ENCODE assay signal across 9 cellular contexts in genomic region chr3:148075829-148076716, GRCh38.
DNase-seq lines count a peak whose midpoint lies in the region; ATAC-seq, FAIRE-seq and TF ChIP-seq lines count a peak whose summit lies in the region.
"Had no signal": no experiment of that assay in that cellular context is flagged by ENCODE, and none has a peak within 500 bp of the region (broad histone marks: within the 10 kb centered on the region; RNA-seq: fewer than 3 reads in every experiment).

No MANE protein-coding gene starts in this region.

- peaks cover 6% of the 10 kb centered on the region for H3K36me3 Mint-ChIP-seq in neural progenitor cell
- no peaks in the 10 kb centered on the region for H3K36me3 Mint-ChIP-seq in stimulated activated memory B cell treated with anti-CD40 and anti-IgM and Interleukin-4, amounts not matched to agents 10 μg/mL and 1 μg/mL and 100 μg/mL, for 72 hours

- no peak overlapping the region for H4K8ac ChIP-seq in H1 (ENCODE audit: extremely low read depth, insufficient read depth, low read length)

- H3K4ac ChIP-seq in H1 (replicated peaks; ENCODE audit: insufficient read length, low read depth, low read length): no peak overlapping the region

- TF ChIP-seq POLR2A in H1 (IDR thresholded peaks at IDR 0.05; ENCODE audit: control extremely low read depth in 1 of 2, low read depth in 2 of 2, low read length in 2 of 2): no peak

- CTCF ChIA-PET in H1 (lab: Charles Lee; ENCODE audit: partially characterized antibody): interaction anchor here (0.5 to 3.7 kb wide), 20 partner anchors 11 to 1776 kb away, joined by 3 to 26 read pairs (median 4); no protein-coding TSS in a partner anchor

- TF ChIP-seq EP300 in H1 (IDR thresholded peaks at IDR 0.05; ENCODE audit: borderline replicate concordance in 1 of 2, low read depth in 2 of 2, low read length in 2 of 2): no peak

- no peaks in the 10 kb centered on the region for H3K27me3 Mint-ChIP-seq in neural progenitor cell (ENCODE audit: insufficient read depth, low read depth)
- H3K27me3 Mint-ChIP-seq in stimulated activated memory B cell treated with anti-CD40 and anti-IgM and Interleukin-4, amounts not matched to agents 10 μg/mL and 1 μg/mL and 100 μg/mL, for 72 hours: no peaks in the 10 kb centered on the region

- H3K9ac ChIP-seq in H1 (replicated peaks in 1 of 4; ENCODE audit: extremely low read depth in 1 of 4, low read depth in 3 of 4, low read length in 3 of 4) (no peak overlapping the region), neural progenitor cell (no peak overlapping the region)

- H3K4me3 Mint-ChIP-seq in neural progenitor cell: peak overlapping the region; percentile 67
- no peak overlapping the region for H3K4me3 Mint-ChIP-seq in stimulated activated memory B cell treated with anti-CD40 and anti-IgM and Interleukin-4, amounts not matched to agents 10 μg/mL and 1 μg/mL and 100 μg/mL, for 72 hours

- in situ Hi-C loops in GM13977 (cut with MboI; ENCODE audit: low pct_unique_long_range_greater_than_20kb, low sequenced_read_pairs, unreplicated experiment): no loop called here

- H3K23me2 ChIP-seq in H1 (ENCODE audit: low read depth, low read length): no peaks in the 10 kb centered on the region

- peaks cover 71% of the 10 kb centered on the region for H3K4me1 Mint-ChIP-seq in neural progenitor cell
- no peaks in the 10 kb centered on the region for H3K4me1 Mint-ChIP-seq in stimulated activated memory B cell treated with anti-CD40 and anti-IgM and Interleukin-4, amounts not matched to agents 10 μg/mL and 1 μg/mL and 100 μg/mL, for 72 hours

- peak; percentile 84 to 90 for TF ChIP-seq RAD21 in H1 (IDR thresholded peaks at IDR 0.05 in 1 of 2, conservative IDR thresholded peaks at IDR 0.05 in 1 of 2; ENCODE audit: low read depth in 2 of 2, low read length in 2 of 2)

- FAIRE-seq in H1 (lab: Jason Lieb, UNC): peak; percentile 85
- FAIRE-seq: colon had no signal

- ATAC-seq in stimulated activated memory B cell treated with anti-CD40 and anti-IgM and Interleukin-4, amounts not matched to agents 10 μg/mL and 1 μg/mL and 100 μg/mL, for 72 hours: no peak
- ATAC-seq in HG02763 (IDR thresholded peaks at IDR 0.05; ENCODE audit: unreplicated experiment): no peak

- peaks cover 13% of the 10 kb centered on the region for H3F3A ChIP-seq in neural progenitor cell (ENCODE audit: low read depth)

- no peaks in the 10 kb centered on the region for H3K9me3 Mint-ChIP-seq in neural progenitor cell
- no peaks in the 10 kb centered on the region for H3K9me3 Mint-ChIP-seq in stimulated activated memory B cell treated with anti-CD40 and anti-IgM and Interleukin-4, amounts not matched to agents 10 μg/mL and 1 μg/mL and 100 μg/mL, for 72 hours

- H2BK5ac ChIP-seq in H1 (ENCODE audit: low read depth, low read length): no peak overlapping the region

- no peak overlapping the region for H3K4me3 ChIP-seq in H1 (ENCODE audit: extremely low read depth in 1 of 4, insufficient read depth in 2 of 4, low read depth in 3 of 4, low read length in 4 of 4)
- H3K4me3 ChIP-seq in neural progenitor cell: no peak overlapping the region

- POLR2A ChIA-PET in H1 (lab: Charles Lee; ENCODE audit: partially characterized antibody): no interaction called here

- no peaks in the 10 kb centered on the region for H3K9me3 ChIP-seq in H1 (ENCODE audit: insufficient read depth in 2 of 2, low read depth in 1 of 2, low read length in 1 of 2)
- H3K9me3 ChIP-seq in neural progenitor cell (ENCODE audit: low read depth): no peaks in the 10 kb centered on the region

- no peaks in the 10 kb centered on the region for H3K79me2 ChIP-seq in H1 (ENCODE audit: control insufficient read depth in 1 of 2, insufficient read depth in 2 of 2, low read length in 2 of 2)
- no peaks in the 10 kb centered on the region for H3K79me2 ChIP-seq in neural progenitor cell (ENCODE audit: low read depth)

- H2BK15ac ChIP-seq in H1 (ENCODE audit: low read length): no peak overlapping the region

- H3K27ac ChIP-seq in H1 (ENCODE audit: low read depth, low read length): no peak overlapping the region
- H3K27ac ChIP-seq in neural progenitor cell: no peak overlapping the region

- H2AFZ ChIP-seq in H1 (ENCODE audit: low read length): no peak overlapping the region
- H2AFZ ChIP-seq in neural progenitor cell (replicated peaks): peak overlapping the region; percentile 32

- H2AK5ac ChIP-seq in H1 (ENCODE audit: low read depth, low read length): no peak overlapping the region

- H3K56ac ChIP-seq in H1 (replicated peaks; ENCODE audit: insufficient read length, low read depth, low read length): no peak overlapping the region

- H3K4me1 ChIP-seq in H1 (replicated peaks in 1 of 4; ENCODE audit: control insufficient read depth in 3 of 4, insufficient read depth in 4 of 4, low read length in 3 of 4) (no peaks in the 10 kb centered on the region; a peak in 1 of 7 replicates), neural progenitor cell (peaks cover 12% of the 10 kb centered on the region)

- H3K23ac ChIP-seq in H1 (ENCODE audit: insufficient read length): no peak overlapping the region

- no peaks in the 10 kb centered on the region for H3K79me1 ChIP-seq in H1 (ENCODE audit: low read depth, low read length)

- H4K91ac ChIP-seq in H1 (replicated peaks; ENCODE audit: insufficient read length, low read length): no peak overlapping the region

- H2BK120ac ChIP-seq in H1 (replicated peaks; ENCODE audit: low read depth, low read length): no peak overlapping the region

- H4K20me1 ChIP-seq in H1 (replicated peaks in 1 of 2; ENCODE audit: control insufficient read depth in 1 of 2, insufficient read depth in 2 of 2, low read length in 2 of 2) (no peaks in the 10 kb centered on the region), neural progenitor cell (ENCODE audit: low read depth) (no peaks in the 10 kb centered on the region)

- no peaks in the 10 kb centered on the region for H3K27me3 ChIP-seq in H1 (replicated peaks in 1 of 4; ENCODE audit: control insufficient read depth in 3 of 4, extremely low read depth in 1 of 4, insufficient read depth in 3 of 4, low read length in 3 of 4)
- no peaks in the 10 kb centered on the region for H3K27me3 ChIP-seq in neural progenitor cell

- 56% methylated on average over 5 of the region's 5 CpGs; no CpG with 5 or more reads in 1 of the 2 experiments for WGBS in H1 (ENCODE audit: extremely low coverage in 1 of 2, insufficient coverage in 1 of 2, insufficient read length in 1 of 2, insufficient replicate concordance in 2 of 2, low coverage in 1 of 2, low lambda C conversion rate in 2 of 2, missing lambda C conversion rate in 1 of 2), 2 experiments

- no peak overlapping the region for H3K18ac ChIP-seq in H1 (ENCODE audit: extremely low read depth, low read length)

- H4K5ac ChIP-seq in H1 (ENCODE audit: insufficient read length, low read depth, low read length): no peak overlapping the region

- no peak overlapping the region for H2BK12ac ChIP-seq in H1 (ENCODE audit: low read depth, low read length)

- H2BK20ac ChIP-seq in H1 (ENCODE audit: low read length): no peak overlapping the region

- DNase-seq in A172 (ENCODE audit: low spot score) (peak; percentile 65), GM13977 (ENCODE audit: low spot score) (no peak), NCI-H774 (lab: John Stamatoyannopoulos, UW) (peak; percentile 44), H1 (ENCODE audit: low read depth in 1 of 2, low spot score in 2 of 2) (peak in 1 of 2 experiments; percentile 7), neural progenitor cell (ENCODE audit: low spot score) (peak; percentile 76)
- no peak for DNase-seq in activated CD4-positive, alpha-beta T cell treated with anti-CD3 and anti-CD28 coated beads, Interleukin-2, amount 50 U/mL, for 1 hour

- peak overlapping the region; percentile 95 for H3K27ac Mint-ChIP-seq in neural progenitor cell
- H3K27ac Mint-ChIP-seq in stimulated activated memory B cell treated with anti-CD40 and anti-IgM and Interleukin-4, amounts not matched to agents 10 μg/mL and 1 μg/mL and 100 μg/mL, for 72 hours: no peak overlapping the region

- H3K36me3 ChIP-seq in H1 (ENCODE audit: control insufficient read depth in 2 of 4, insufficient read depth in 4 of 4, low read length in 3 of 4) (no peaks in the 10 kb centered on the region), neural progenitor cell (no peaks in the 10 kb centered on the region)

- TF ChIP-seq CTCF in GM13977 (IDR thresholded peaks at IDR 0.05; ENCODE audit: extremely low read depth, insufficient read depth, missing control alignments) (peak; percentile 22), H1 (IDR thresholded peaks at IDR 0.05; ENCODE audit: control extremely low read depth in 1 of 3, insufficient read depth in 1 of 3, low read depth in 1 of 3, low read length in 3 of 3) (peak in 2 of 3 experiments; percentile 65 to 73; a peak in 3 of 4 replicates), neural progenitor cell (IDR thresholded peaks at IDR 0.05) (peak; percentile 85)

- no peak overlapping the region for H3K4me2 ChIP-seq in H1 (ENCODE audit: insufficient read depth in 1 of 2, low read depth in 2 of 2, low read length in 2 of 2)
- H3K4me2 ChIP-seq in neural progenitor cell: no peak overlapping the region

- no peak overlapping the region for H3K14ac ChIP-seq in H1 (ENCODE audit: insufficient read length)

TF ChIP-seq in H1, 55 proteins besides CTCF, POLR2A, EP300 and RAD21 (continues in another document):
- no peak for TF ChIP-seq SRF (IDR thresholded peaks at IDR 0.05; ENCODE audit: low read depth, low read length)
- no peak for TF ChIP-seq BRCA1 (IDR thresholded peaks at IDR 0.05; ENCODE audit: low read depth, low read length)
- no peak for TF ChIP-seq CBX8 (IDR thresholded peaks at IDR 0.05; ENCODE audit: borderline replicate concordance, low read depth, low read length)
- TF ChIP-seq SP4 (IDR thresholded peaks at IDR 0.05; ENCODE audit: low read length): no peak
- TF ChIP-seq ZNF274 (IDR thresholded peaks at IDR 0.05; ENCODE audit: borderline replicate concordance, extremely low read depth, low read length): no peak
- TF ChIP-seq RXRA (IDR thresholded peaks at IDR 0.05; ENCODE audit: insufficient read depth, low read depth, low read length): no peak
- TF ChIP-seq CTBP2 (IDR thresholded peaks at IDR 0.05; ENCODE audit: borderline replicate concordance, insufficient read depth, insufficient read length, low read length): no peak
- no peak for TF ChIP-seq USF2 (IDR thresholded peaks at IDR 0.05; ENCODE audit: low read length)
- TF ChIP-seq ASH2L (IDR thresholded peaks at IDR 0.05; ENCODE audit: low read length): no peak
- no peak for TF ChIP-seq POU5F1 (IDR thresholded peaks at IDR 0.05; ENCODE audit: low read depth, low read length)
- no peak for TF ChIP-seq EGR1 (IDR thresholded peaks at IDR 0.05; ENCODE audit: borderline replicate concordance, low read depth, low read length)
- no peak for TF ChIP-seq GTF2F1 (IDR thresholded peaks at IDR 0.05; ENCODE audit: borderline replicate concordance, low read depth, low read length)

Comparison
In these comparisons a context has a peak if more than half of its experiments do, and no peak if none do; other contexts are left out.
1. DNase-seq: peak in A172 (single experiment), NCI-H774 (single experiment) and neural progenitor cell (single experiment); none in GM13977 (single experiment) and activated CD4-positive, alpha-beta T cell treated with anti-CD3 and anti-CD28 coated beads, Interleukin-2, amount 50 U/mL, for 1 hour (single experiment).
2. CTCF ChIP-seq: peak in every context shown above with its lines; median percentile 85 in neural progenitor cell; 69 in H1; 22 in GM13977.